Comparison of ENCODE assay signal across 1 cellular context in the genomic region with DNA sequence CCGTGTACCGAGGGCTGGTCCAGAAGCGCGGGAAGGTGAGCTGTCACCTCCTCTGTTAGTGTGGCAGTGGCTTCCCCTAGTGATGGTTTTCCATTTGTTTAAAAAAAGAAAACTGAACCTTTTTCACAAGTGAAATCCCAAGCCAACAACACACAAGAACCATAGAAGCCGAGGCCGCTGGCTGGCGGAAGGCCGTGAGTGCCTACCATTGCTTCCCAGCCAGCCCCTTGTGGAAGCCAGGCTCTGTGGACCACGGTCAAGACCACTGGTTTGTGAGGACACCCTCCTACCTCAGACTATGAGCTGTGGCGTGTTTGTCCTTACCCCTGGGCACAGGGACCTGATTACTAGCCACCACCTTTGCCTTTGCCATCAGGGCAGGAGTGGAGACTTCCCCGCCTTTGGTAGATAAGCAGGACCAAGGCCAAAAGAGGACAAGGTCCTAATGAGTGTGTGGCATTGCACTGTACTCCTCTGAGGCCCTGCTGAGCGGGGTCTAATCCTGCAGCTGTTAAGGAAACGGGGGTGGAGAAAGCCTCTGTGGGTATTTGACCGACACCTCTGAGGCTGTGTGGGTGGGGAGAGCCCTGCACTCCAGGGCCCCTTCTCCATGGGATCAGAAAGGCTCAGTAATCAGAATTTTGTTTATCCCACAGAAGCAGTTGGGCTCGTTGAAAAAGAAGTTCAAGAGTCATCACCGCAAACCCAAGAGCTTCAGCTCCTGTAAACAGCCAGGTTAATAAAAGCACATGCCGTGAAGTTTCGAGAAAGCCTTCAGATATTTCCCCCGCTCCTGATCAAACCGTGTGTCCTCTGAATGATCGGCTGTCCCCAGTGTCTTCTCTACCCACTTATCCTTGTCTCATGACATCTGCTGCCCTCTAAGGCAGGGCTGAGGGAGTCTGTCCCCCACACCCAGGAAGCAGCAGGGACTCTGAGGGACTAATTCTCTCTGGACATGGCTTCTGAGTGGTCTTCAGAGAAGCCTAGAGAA.
TF ChIP-seq lines count a peak whose summit lies in the region.

No MANE protein-coding gene starts in this region.

TF ChIP-seq in GM23338, 12 proteins besides CTCF, POLR2A, EP300 and RAD21 (continued from another document):
- TF ChIP-seq STAT1 (IDR thresholded peaks at IDR 0.05; ENCODE audit: unreplicated experiment) (no peak), ETS1 (IDR thresholded peaks at IDR 0.05) (no peak), NANOG (IDR thresholded peaks at IDR 0.05; ENCODE audit: borderline replicate concordance) (no peak), CREB1 (CRISPR knock-in tag; IDR thresholded peaks at IDR 0.05; ENCODE audit: low read depth) (no peak), POLR2AphosphoS5 (IDR thresholded peaks at IDR 0.05; ENCODE audit: low read depth) (peak; percentile 30; the same call in 1 of the 2 replicates)
- TF ChIP-seq, protein P1, sequence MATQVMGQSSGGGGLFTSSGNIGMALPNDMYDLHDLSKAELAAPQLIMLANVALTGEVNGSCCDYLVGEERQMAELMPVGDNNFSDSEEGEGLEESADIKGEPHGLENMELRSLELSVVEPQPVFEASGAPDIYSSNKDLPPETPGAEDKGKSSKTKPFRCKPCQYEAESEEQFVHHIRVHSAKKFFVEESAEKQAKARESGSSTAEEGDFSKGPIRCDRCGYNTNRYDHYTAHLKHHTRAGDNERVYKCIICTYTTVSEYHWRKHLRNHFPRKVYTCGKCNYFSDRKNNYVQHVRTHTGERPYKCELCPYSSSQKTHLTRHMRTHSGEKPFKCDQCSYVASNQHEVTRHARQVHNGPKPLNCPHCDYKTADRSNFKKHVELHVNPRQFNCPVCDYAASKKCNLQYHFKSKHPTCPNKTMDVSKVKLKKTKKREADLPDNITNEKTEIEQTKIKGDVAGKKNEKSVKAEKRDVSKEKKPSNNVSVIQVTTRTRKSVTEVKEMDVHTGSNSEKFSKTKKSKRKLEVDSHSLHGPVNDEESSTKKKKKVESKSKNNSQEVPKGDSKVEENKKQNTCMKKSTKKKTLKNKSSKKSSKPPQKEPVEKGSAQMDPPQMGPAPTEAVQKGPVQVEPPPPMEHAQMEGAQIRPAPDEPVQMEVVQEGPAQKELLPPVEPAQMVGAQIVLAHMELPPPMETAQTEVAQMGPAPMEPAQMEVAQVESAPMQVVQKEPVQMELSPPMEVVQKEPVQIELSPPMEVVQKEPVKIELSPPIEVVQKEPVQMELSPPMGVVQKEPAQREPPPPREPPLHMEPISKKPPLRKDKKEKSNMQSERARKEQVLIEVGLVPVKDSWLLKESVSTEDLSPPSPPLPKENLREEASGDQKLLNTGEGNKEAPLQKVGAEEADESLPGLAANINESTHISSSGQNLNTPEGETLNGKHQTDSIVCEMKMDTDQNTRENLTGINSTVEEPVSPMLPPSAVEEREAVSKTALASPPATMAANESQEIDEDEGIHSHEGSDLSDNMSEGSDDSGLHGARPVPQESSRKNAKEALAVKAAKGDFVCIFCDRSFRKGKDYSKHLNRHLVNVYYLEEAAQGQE (IDR thresholded peaks at IDR 0.05; ENCODE audit: unreplicated experiment) = no peak
